ENCODE assay signal across 11 cellular contexts in the genomic region with DNA sequence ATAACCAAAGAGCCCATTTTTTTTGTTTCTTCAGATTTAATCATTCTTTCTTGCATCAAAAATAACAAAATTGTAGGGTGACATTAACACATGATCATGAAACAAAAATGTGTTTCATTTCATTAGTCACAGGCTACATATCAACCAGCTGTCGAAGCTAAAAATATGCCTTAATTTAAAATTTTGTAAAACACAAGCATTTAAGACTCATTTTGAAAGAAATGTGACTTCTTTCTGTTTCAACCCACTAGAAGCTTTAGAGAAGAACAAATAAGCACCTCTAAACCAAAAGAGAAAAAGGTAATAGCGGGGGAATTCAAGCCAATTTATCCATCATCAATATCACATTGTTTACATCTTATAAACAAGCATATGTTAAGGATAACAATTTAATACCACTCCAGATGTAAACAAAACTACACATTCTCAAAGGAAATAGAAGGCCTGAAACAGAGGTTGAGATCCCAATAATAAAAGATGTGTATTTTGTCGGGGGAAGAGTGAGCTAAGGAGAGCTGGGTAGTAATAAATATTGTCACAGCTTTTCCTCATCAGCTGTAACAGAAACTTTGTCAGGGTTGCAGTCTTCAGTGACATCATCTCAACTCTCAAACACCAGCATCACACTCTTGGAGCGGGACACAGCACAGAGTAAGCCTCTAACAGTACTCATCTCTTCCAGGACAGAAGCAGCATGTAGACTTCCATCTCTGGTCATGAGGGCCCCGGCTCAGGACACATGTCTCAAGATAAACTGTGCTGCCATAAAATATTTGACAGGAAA.
DNase-seq lines count a peak whose midpoint lies in the region; ATAC-seq and TF ChIP-seq lines count a peak whose summit lies in the region.
"Had no signal": no experiment of that assay in that cellular context is flagged by ENCODE, and none has a peak within 500 bp of the region (broad histone marks: within the 10 kb centered on the region; RNA-seq: fewer than 3 reads in every experiment).

No MANE protein-coding gene starts in this region.

- ATAC-seq in GM19023 (IDR thresholded peaks at IDR 0.05; ENCODE audit: unreplicated experiment): peak; percentile 62
- ATAC-seq in HG02840 (IDR thresholded peaks at IDR 0.05; ENCODE audit: low FRiP score, unreplicated experiment): peak; percentile 58
- ATAC-seq: right cardiac atrium, T-cell had no signal

- H4K20me1 ChIP-seq in OCI-LY3 (ENCODE audit: insufficient read depth, low read length): no peaks in the 10 kb centered on the region

- peak overlapping the region; percentile 96 for H3K27ac ChIP-seq in OCI-LY3 (ENCODE audit: low read length)

- no peak overlapping the region for H3K4me3 ChIP-seq in GM06990 (replicated peaks; ENCODE audit: low read depth, low read length)
- H3K4me3 ChIP-seq in OCI-LY3 (ENCODE audit: low read length): peak overlapping the region; percentile 50

- no peaks in the 10 kb centered on the region; the same call in none of the 2 replicates for H3K36me3 ChIP-seq in GM06990 (ENCODE audit: control insufficient read depth, insufficient read depth, low read length)
- H3K36me3 ChIP-seq in OCI-LY3 (replicated peaks; ENCODE audit: low read depth, low read length): peaks cover 3% of the 10 kb centered on the region

- H3K4me2 ChIP-seq in OCI-LY3 (ENCODE audit: low read length): peak overlapping the region; percentile 73

- no peaks in the 10 kb centered on the region for H3K9me3 ChIP-seq in OCI-LY3 (ENCODE audit: insufficient read depth, low read length)

- peak overlapping the region; percentile 60 for H3K9ac ChIP-seq in OCI-LY3 (ENCODE audit: low read length)

- peak; percentile 18 for DNase-seq in GM06990 (ENCODE audit: extremely low read depth, insufficient read length)
- DNase-seq in SIG-M5 (lab: John Stamatoyannopoulos, UW): no peak
- DNase-seq in stimulated activated CD4-positive, alpha-beta T cell treated with anti-CD3 and anti-CD28 coated beads, Interleukin-4, amount 100 ng/mL, for 1 hour: no peak
- DNase-seq in activated gamma-delta T cell (lab: John Stamatoyannopoulos, UW): no peak
- DNase-seq in stimulated activated naive CD4-positive, alpha-beta T cell treated with Interleukin-2 at 50 U/mL for 16 hours (lab: John Stamatoyannopoulos, UW): no peak
- DNase-seq: glutamatergic neuron, right cardiac atrium, T-cell had no signal

- H2AFZ ChIP-seq in OCI-LY3 (ENCODE audit: low read depth, low read length): no peak overlapping the region

- peaks cover 56% of the 10 kb centered on the region for H3K4me1 ChIP-seq in OCI-LY3 (ENCODE audit: low read length)

- no peaks in the 10 kb centered on the region for H3K79me2 ChIP-seq in OCI-LY3 (ENCODE audit: low read length)

- no peak for TF ChIP-seq CTCF in GM06990 (IDR thresholded peaks at IDR 0.05; ENCODE audit: insufficient read depth, low read length, poor library complexity, severe bottlenecking)
- no peak for TF ChIP-seq CTCF in OCI-LY3 (IDR thresholded peaks at IDR 0.05; ENCODE audit: low read depth, low read length)

- no peaks in the 10 kb centered on the region for H3K27me3 ChIP-seq in GM06990 (replicated peaks; ENCODE audit: control insufficient read depth, insufficient read depth, low read length)
- no peaks in the 10 kb centered on the region for H3K27me3 ChIP-seq in OCI-LY3 (ENCODE audit: low read depth, low read length)
